In the genomic region with DNA sequence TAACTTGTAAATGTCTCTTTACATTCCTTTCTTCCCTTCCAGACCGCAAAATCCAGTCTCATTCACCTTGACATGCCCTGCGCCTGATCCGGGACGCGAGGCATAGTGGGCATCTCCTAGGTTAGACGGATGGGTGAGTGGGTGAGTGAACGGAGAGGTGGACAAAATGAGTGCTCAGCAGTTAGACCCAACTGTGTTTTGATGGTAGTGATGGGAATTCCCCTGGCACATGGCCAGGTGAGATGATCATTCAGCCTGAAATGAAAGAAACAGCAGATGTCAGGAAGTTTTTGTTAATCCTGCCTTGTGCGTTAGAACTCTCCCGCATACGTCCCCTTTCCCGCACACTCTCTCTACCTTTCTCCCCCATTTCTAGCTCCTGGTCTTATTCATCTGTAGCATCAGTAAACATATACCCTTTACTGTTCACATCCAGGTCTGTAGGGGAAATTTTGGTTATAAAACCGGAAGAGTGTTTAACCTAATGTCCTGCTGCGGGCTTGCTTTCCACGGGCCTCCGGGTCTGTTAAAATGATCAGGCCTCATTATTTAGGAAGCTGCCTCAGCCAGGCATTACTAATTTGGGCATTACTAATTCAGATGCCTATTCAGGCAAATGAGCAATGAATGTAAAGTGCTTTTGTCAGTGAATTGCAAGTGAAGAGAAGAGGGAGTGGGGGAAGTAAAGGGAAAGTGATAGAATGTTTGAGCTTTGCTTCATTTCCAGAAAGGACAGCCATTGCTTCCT, we compare ENCODE assay signal across 1 cellular context.
TF ChIP-seq lines count a peak whose summit lies in the region.

No MANE protein-coding gene starts in this region.

TF ChIP-seq in HepG2, 621 proteins besides CTCF, POLR2A, EP300 and RAD21 (continued from another document):
- TF ChIP-seq, protein P1, sequence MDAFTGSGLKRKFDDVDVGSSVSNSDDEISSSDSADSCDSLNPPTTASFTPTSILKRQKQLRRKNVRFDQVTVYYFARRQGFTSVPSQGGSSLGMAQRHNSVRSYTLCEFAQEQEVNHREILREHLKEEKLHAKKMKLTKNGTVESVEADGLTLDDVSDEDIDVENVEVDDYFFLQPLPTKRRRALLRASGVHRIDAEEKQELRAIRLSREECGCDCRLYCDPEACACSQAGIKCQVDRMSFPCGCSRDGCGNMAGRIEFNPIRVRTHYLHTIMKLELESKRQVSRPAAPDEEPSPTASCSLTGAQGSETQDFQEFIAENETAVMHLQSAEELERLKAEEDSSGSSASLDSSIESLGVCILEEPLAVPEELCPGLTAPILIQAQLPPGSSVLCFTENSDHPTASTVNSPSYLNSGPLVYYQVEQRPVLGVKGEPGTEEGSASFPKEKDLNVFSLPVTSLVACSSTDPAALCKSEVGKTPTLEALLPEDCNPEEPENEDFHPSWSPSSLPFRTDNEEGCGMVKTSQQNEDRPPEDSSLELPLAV (CRISPR knock-in tag; conservative IDR thresholded peaks at IDR 0.05; ENCODE audit: low read depth), result no peak
- no peak for TF ChIP-seq ZNF782 (CRISPR knock-in tag; IDR thresholded peaks at IDR 0.05; ENCODE audit: borderline replicate concordance)
- TF ChIP-seq NFRKB (IDR thresholded peaks at IDR 0.05), result no peak
- TF ChIP-seq XRCC5 (optimal IDR thresholded peaks at IDR 0.05; ENCODE audit: low read length), result no peak
- no peak for TF ChIP-seq FOXP1 (IDR thresholded peaks at IDR 0.05)
- TF ChIP-seq FOXP1 (CRISPR knock-in tag; IDR thresholded peaks at IDR 0.05), result no peak
- no peak for TF ChIP-seq ZNF329 (CRISPR knock-in tag; IDR thresholded peaks at IDR 0.05; ENCODE audit: low read depth)
